8 cellular contexts compared by ENCODE assay signal in genomic region chr20:45812157-45813005, GRCh38. TPM values are rescaled to one million over a fixed set of nuclear protein-coding genes. Genes with fewer than 3 reads are reported as not detected.
DNase-seq lines count a peak whose midpoint lies in the region; ATAC-seq and TF ChIP-seq lines count a peak whose summit lies in the region.

Gene UBE2C (plus strand): TSS chr20:45812644. CDS start chr20:45812696, 52 bp downstream.

- no peaks in the 10 kb centered on the region for H3K9me3 Mint-ChIP-seq in naive thymus-derived CD8-positive, alpha-beta T cell
- H3K9me3 Mint-ChIP-seq in stimulated activated naive B cell treated with anti-CD40 and anti-IgM and Interleukin-4, amounts not matched to agents 10 μg/mL and 1 μg/mL and 100 μg/mL, for 72 hours, result no peaks in the 10 kb centered on the region

- H4K20me1 ChIP-seq in DND-41 (ENCODE audit: insufficient read depth, low read length) (peaks cover 14% of the 10 kb centered on the region; the same call in 1 of the 2 replicates), GM23248 (ENCODE audit: insufficient read depth) (no peaks in the 10 kb centered on the region)

- H3K79me2 ChIP-seq in DND-41 (ENCODE audit: insufficient read depth, low read length) (peaks cover 29% of the 10 kb centered on the region), GM23248 (ENCODE audit: insufficient read depth) (peaks cover 34% of the 10 kb centered on the region)

- H3K4me3 Mint-ChIP-seq in naive thymus-derived CD8-positive, alpha-beta T cell, result peak within 1 kb of the TSS; percentile 78 to 90 (median 85)
- H3K4me3 Mint-ChIP-seq in stimulated activated naive B cell treated with anti-CD40 and anti-IgM and Interleukin-4, amounts not matched to agents 10 μg/mL and 1 μg/mL and 100 μg/mL, for 72 hours, result peak within 1 kb of the TSS; percentile 88 to 93

- no peaks in the 10 kb centered on the region for H3K27me3 Mint-ChIP-seq in naive thymus-derived CD8-positive, alpha-beta T cell
- H3K27me3 Mint-ChIP-seq in stimulated activated naive B cell treated with anti-CD40 and anti-IgM and Interleukin-4, amounts not matched to agents 10 μg/mL and 1 μg/mL and 100 μg/mL, for 72 hours, result no peaks in the 10 kb centered on the region

- H3K4me2 ChIP-seq in DND-41 (ENCODE audit: insufficient read depth, low read length) (peak within 1 kb of the TSS; percentile 78), GM23248 (ENCODE audit: unreplicated experiment) (peak within 1 kb of the TSS; percentile 88)

- H3K9me2 ChIP-seq in GM23248 (ENCODE audit: insufficient read depth), result no peaks in the 10 kb centered on the region

- ATAC-seq in DND-41 (ENCODE audit: insufficient read depth, low read depth), result peak; percentile 99
- ATAC-seq in naive thymus-derived CD8-positive, alpha-beta T cell, result peak; percentile 100
- peak; percentile 99 to 100 for ATAC-seq in stimulated activated naive B cell treated with anti-CD40 and anti-IgM and Interleukin-4, amounts not matched to agents 10 μg/mL and 1 μg/mL and 100 μg/mL, for 72 hours (replicated peaks)

- in situ Hi-C loops in GM23248 (cut with MboI), result no loop called here

- peaks cover 79% of the 10 kb centered on the region for H3K36me3 ChIP-seq in DND-41 (ENCODE audit: insufficient read depth, low read length)
- peaks cover 27% of the 10 kb centered on the region for H3K36me3 ChIP-seq in GM23248 (ENCODE audit: low read depth)

- peaks cover 33% of the 10 kb centered on the region for H3F3A ChIP-seq in GM23248 (ENCODE audit: insufficient read depth)

- POLR2A ChIA-PET in naive thymus-derived CD8-positive, alpha-beta T cell (lab: Charles Lee), result interaction anchor here (0.6 to 1.6 kb wide), 4 partner anchors 10 to 449 kb away, joined by 3 to 4 read pairs (median 4); partner anchors contain the start of genes SNX21 and SYS1

- H3K4me3 ChIP-seq in DND-41 (ENCODE audit: low read depth in 1 of 2, low read length in 2 of 2) (peak within 1 kb of the TSS; percentile 61 to 80), GM23248 (peak within 1 kb of the TSS; percentile 79), fibroblast of mammary gland (ENCODE audit: control insufficient read depth, low read depth, low read length) (peak within 1 kb of the TSS; percentile 89)

- H2AFZ ChIP-seq in DND-41 (ENCODE audit: low read depth, low read length), result peak within 1 kb of the TSS; percentile 77
- peak within 1 kb of the TSS; percentile 73 for H2AFZ ChIP-seq in GM23248

- H3K27ac Mint-ChIP-seq in naive thymus-derived CD8-positive, alpha-beta T cell, result peak within 1 kb of the TSS in 8 of 10 donors; percentile 37 to 92 (median 72)
- H3K27ac Mint-ChIP-seq in stimulated activated naive B cell treated with anti-CD40 and anti-IgM and Interleukin-4, amounts not matched to agents 10 μg/mL and 1 μg/mL and 100 μg/mL, for 72 hours, result peak within 1 kb of the TSS; percentile 87

- 0% methylated on average over 56 to 61 of the region's 65 CpGs for WGBS in GM23248 (ENCODE audit: low coverage in 1 of 2, low lambda C conversion rate in 2 of 2, missing lambda C conversion rate in 2 of 2), 2 experiments

- peak within 1 kb of the TSS; percentile 83 for H3K27ac ChIP-seq in DND-41 (ENCODE audit: low read length)
- peak within 1 kb of the TSS; percentile 74 for H3K27ac ChIP-seq in GM23248

- no peaks in the 10 kb centered on the region for H3K9me3 ChIP-seq in DND-41 (ENCODE audit: insufficient read depth, low read length, severe bottlenecking)
- H3K9me3 ChIP-seq in GM23248 (ENCODE audit: low read depth), result no peaks in the 10 kb centered on the region

- peaks cover 0 to 41% (median 3%) of the 10 kb centered on the region in 3 donors for H3K36me3 Mint-ChIP-seq in naive thymus-derived CD8-positive, alpha-beta T cell
- peaks cover 18 to 33% of the 10 kb centered on the region in 2 donors for H3K36me3 Mint-ChIP-seq in stimulated activated naive B cell treated with anti-CD40 and anti-IgM and Interleukin-4, amounts not matched to agents 10 μg/mL and 1 μg/mL and 100 μg/mL, for 72 hours

- peak within 1 kb of the TSS; percentile 88 for H3K9ac ChIP-seq in DND-41 (ENCODE audit: low read depth, low read length)
- H3K9ac ChIP-seq in GM23248, result peak within 1 kb of the TSS; percentile 81

- peak; percentile 6 for TF ChIP-seq CTCF in DND-41 (IDR thresholded peaks at IDR 0.05; ENCODE audit: borderline replicate concordance, extremely low read depth, low read length, poor library complexity, severe bottlenecking)
- TF ChIP-seq CTCF in fibroblast of mammary gland (conservative IDR thresholded peaks at IDR 0.05; ENCODE audit: control insufficient read depth, insufficient read depth, low read depth, low read length), result no peak

- DNase-seq in DND-41 (peak; percentile 99), GM23248 (peak; percentile 100), LHCN-M2 (ENCODE audit: low read depth) (peak; percentile 100), RPMI7951 (ENCODE audit: low read depth) (peak; percentile 100), fibroblast of mammary gland (ENCODE audit: low read depth) (peak; percentile 100)
- DNase-seq in activated T-helper 1 cell treated with anti-CD3 and anti-CD28 coated beads, Interleukin-2, amount 50 U/mL, for 16 hours (ENCODE audit: low read depth in 1 of 2, low spot score in 1 of 2), result peak; percentile 81 to 87
- peak; percentile 84 to 96 (median 93) for DNase-seq in naive thymus-derived CD8-positive, alpha-beta T cell
- peak; percentile 95 for DNase-seq in stimulated activated naive B cell treated with anti-CD40 and anti-IgM and Interleukin-4, amounts not matched to agents 10 μg/mL and 1 μg/mL and 100 μg/mL, for 72 hours

- peaks cover 6 to 19% (median 16%) of the 10 kb centered on the region in 4 donors for H3K4me1 Mint-ChIP-seq in naive thymus-derived CD8-positive, alpha-beta T cell
- H3K4me1 Mint-ChIP-seq in stimulated activated naive B cell treated with anti-CD40 and anti-IgM and Interleukin-4, amounts not matched to agents 10 μg/mL and 1 μg/mL and 100 μg/mL, for 72 hours, result peaks cover 8 to 13% of the 10 kb centered on the region in 2 donors

- H3K27me3 ChIP-seq in DND-41 (ENCODE audit: insufficient read depth, low read length, poor library complexity), result no peaks in the 10 kb centered on the region
- no peaks in the 10 kb centered on the region for H3K27me3 ChIP-seq in GM23248 (replicated peaks; ENCODE audit: insufficient read depth)

- H3K4me1 ChIP-seq in DND-41 (ENCODE audit: insufficient read depth, low read length) (peaks cover 34% of the 10 kb centered on the region), GM23248 (ENCODE audit: insufficient read depth) (peaks cover 8% of the 10 kb centered on the region)

RNA-seq across cellular contexts. Expression of gene UBE2C, which starts in this region (rescaled TPM):
- total RNA-seq in GM23248 (2014; rRNA removed; shearing (Covaris generic)), result 33.8 and 38.8 TPM in 2 replicates
- 69.2 and 78.4 TPM in 2 replicates for polyA plus RNA-seq in GM23248 (2016; fragmentation: Nextera tagmentation; extraction: Ambion mirVana)
- 235 and 279 TPM in 2 replicates for total RNA-seq in LHCN-M2 (2014; rRNA removed)
- 104 TPM for polyA plus RNA-seq in LHCN-M2 (2012)
- total RNA-seq in RPMI7951 (2014; rRNA removed; shearing (Covaris generic)), result 606 and 673 TPM in 2 replicates
- under 1 TPM in 1 of 2 experiments, not detected in 1; 0.44 TPM for total RNA-seq in naive thymus-derived CD8-positive, alpha-beta T cell
- not detected for polyA plus RNA-seq in naive thymus-derived CD8-positive, alpha-beta T cell

Comparison
In these comparisons a context has a peak if more than half of its experiments do, and no peak if none do; other contexts are left out.
1. Peak in every context shown above with its lines: DNase-seq, ATAC-seq, H3K4me3 ChIP-seq and H3K27ac ChIP-seq.
2. RNA of gene UBE2C (total RNA-seq): 606 to 673 TPM in RPMI7951, 235 to 279 TPM in LHCN-M2 and 33.8 to 38.8 TPM in GM23248; 0.44 TPM in naive thymus-derived CD8-positive, alpha-beta T cell; every median in the first group is over 10 times any median in the second.
3. RNA of gene UBE2C (polyA plus RNA-seq): 69.2 to 78.4 TPM in GM23248; not detected in naive thymus-derived CD8-positive, alpha-beta T cell; every median in the first group is over 10 times any median in the second.
4. Peak in DNase-seq and ATAC-seq in naive thymus-derived CD8-positive, alpha-beta T cell; RNA of the gene not detected or under 1 TPM.